In the genomic region with DNA sequence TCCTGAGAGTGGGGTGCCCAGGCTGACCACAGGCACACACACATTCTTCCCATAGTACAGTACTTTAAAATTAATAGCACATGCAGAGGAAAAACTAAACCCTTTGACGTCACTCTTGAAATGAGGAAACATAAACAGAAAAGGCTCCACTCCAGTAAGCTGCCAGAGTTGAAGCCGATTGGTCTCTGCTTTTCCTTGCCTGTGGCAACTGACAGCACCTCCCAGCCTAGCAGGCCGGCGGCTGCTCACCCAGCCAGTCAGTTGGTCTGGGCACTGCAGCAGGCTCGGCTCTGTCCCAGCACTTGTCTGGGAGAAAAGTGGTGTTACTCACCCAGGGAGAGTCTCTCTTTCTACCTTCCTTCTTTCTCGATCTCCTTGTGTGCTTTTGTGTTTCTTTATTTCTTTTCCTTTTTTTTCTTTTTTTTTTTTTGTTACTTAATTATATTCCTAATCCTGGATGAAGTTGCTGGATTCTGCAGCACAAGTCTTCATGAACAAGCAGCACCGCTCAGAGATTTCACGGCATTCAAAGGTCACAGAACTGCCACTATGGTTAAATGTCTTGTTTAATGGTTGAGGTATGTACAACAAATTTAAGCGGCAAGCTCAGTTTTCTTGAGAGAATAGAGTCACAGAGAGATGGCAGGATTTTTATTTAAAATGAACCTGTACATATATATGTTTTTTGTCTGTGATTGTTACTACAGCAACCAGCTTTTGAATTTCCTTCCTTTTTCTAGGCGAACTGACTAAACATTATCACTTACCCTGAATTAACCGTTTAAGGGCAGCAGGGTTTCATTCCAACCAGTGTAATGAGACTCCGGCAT, we compare ENCODE assay signal across 8 cellular contexts. TPM values are rescaled to one million over a fixed set of nuclear protein-coding genes. Genes with fewer than 3 reads are reported as not detected.
A peak's percentile ranks its signal among the peaks of the same experiment; 100 is the strongest.
DNase-seq lines count a peak whose midpoint lies in the region; ATAC-seq lines count a peak whose summit lies in the region.

TSS of gene PDE7B (plus strand) at position 260 of the 830 bp plus-strand sequence.

- ATAC-seq in GM19395 (IDR thresholded peaks at IDR 0.05; ENCODE audit: unreplicated experiment) (peak; percentile 86), HG03460 (IDR thresholded peaks at IDR 0.05; ENCODE audit: unreplicated experiment) (peak; percentile 88), left cardiac atrium (peak; percentile 97 to 99)

- DNase-seq in CD1c-positive myeloid dendritic cell (ENCODE audit: extremely low spot score) (peak; percentile 82), SJSA1 (ENCODE audit: low read depth in 1 of 2, low spot score in 2 of 2) (peak; percentile 61 to 65), astrocyte of the hippocampus (ENCODE audit: low read depth, low spot score) (peak; percentile 96), left cardiac atrium (peak; percentile 86), posterior cingulate gyrus (peak; percentile 31 to 97 (median 74)), SW 1271 (lab: John Stamatoyannopoulos, UW) (no peak)

- intact Hi-C loops in left cardiac atrium (cut with DNase I), result no loop called here
- intact Hi-C loops in posterior cingulate gyrus (cut with DNase I), result no loop called here

- peaks cover 3% of the 10 kb centered on the region; the same call in 1 of the 2 replicates for H3K27me3 ChIP-seq in SJSA1 (replicated peaks)

- H3K4me3 ChIP-seq in SJSA1, result peak within 1 kb of the TSS; percentile 3; the same call in 1 of the 2 replicates

- H3K36me3 ChIP-seq in SJSA1, result no peaks in the 10 kb centered on the region

- H3K27ac ChIP-seq in SJSA1, result no peak within 1 kb of the TSS

- H3K9me3 ChIP-seq in SJSA1 (replicated peaks), result no peaks in the 10 kb centered on the region

- peaks cover 8% of the 10 kb centered on the region for H3K4me1 ChIP-seq in SJSA1 (replicated peaks)

RNA-seq across cellular contexts. Expression of gene PDE7B, which starts in this region (rescaled TPM):
- not detected in 2 replicates for total RNA-seq in SJSA1 (2014; rRNA removed; shearing (Covaris generic))
- total RNA-seq in left cardiac atrium, result 10 to 100 TPM; 10.3 TPM

Comparison
In these comparisons a context has a peak if more than half of its experiments do, and no peak if none do; other contexts are left out.
1. RNA of gene PDE7B (total RNA-seq): 10.3 TPM in left cardiac atrium; not detected in SJSA1; every median in the first group is over 10 times any median in the second.
2. Peak in DNase-seq and H3K4me3 ChIP-seq in SJSA1; RNA of the gene not detected or under 1 TPM.
3. DNase-seq: peak in CD1c-positive myeloid dendritic cell (single experiment), astrocyte of the hippocampus (single experiment), left cardiac atrium (single experiment) and posterior cingulate gyrus (10 of 10); none in SW 1271 (0 of 2).
4. Peak in every context shown above with its lines, with median percentiles within 50 percentile points of each other: ATAC-seq.